ENCODE assay signal across 12 cellular contexts in genomic region chr9:136829981-136830885, GRCh38.
"Had no signal": no experiment of that assay in that cellular context is flagged by ENCODE, and none has a peak within 500 bp of the region (broad histone marks: within the 10 kb centered on the region; RNA-seq: fewer than 3 reads in every experiment).

No MANE protein-coding gene starts in this region.

- H3K27ac ChIP-seq: breast epithelium, tibial nerve had no signal

- DNase-seq: activated CD4-positive, alpha-beta T cell treated with anti-CD3 and anti-CD28 coated beads for 1 hour; activated CD4-positive, alpha-beta T cell treated with anti-CD3 and anti-CD28 coated beads, Interleukin-2, amount 50 U/mL, for 48 hours; activated effector memory CD4-positive, alpha-beta T cell treated with anti-CD3 and anti-CD28 coated beads, Interleukin-2, amount 50 U/mL, for 16 hours; activated T-cell treated with anti-CD3 and anti-CD28 coated beads, Interleukin-2, amount 50 U/mL, for 4 hours; amniotic stem cell; effector CD4-positive, alpha-beta T cell; naive B cell; nucleus accumbens; stimulated activated CD4-positive, alpha-beta T cell treated with anti-CD3 and anti-CD28 coated beads, Interleukin-4, amount 100 ng/mL, for 4 hours had no signal

- ATAC-seq: activated naive CD4-positive, alpha-beta T cell treated with anti-CD3 and anti-CD28 coated beads, Interleukin-2, amount 50 U/mL, for 72 hours; activated T-cell treated with anti-CD3 and anti-CD28 coated beads, Interleukin-2, amount 50 U/mL, for 4 hours had no signal
